In genomic region chr17:31878703-31879073, GRCh38 we compare ENCODE assay signal across 20 cellular contexts. TPM values are rescaled to one million over a fixed set of nuclear protein-coding genes. Genes with fewer than 3 reads are reported as not detected.
DNase-seq lines count a peak whose midpoint lies in the region; ATAC-seq and TF ChIP-seq lines count a peak whose summit lies in the region.
"Had no signal": no experiment of that assay in that cellular context is flagged by ENCODE, and none has a peak within 500 bp of the region (broad histone marks: within the 10 kb centered on the region; RNA-seq: fewer than 3 reads in every experiment).

No MANE protein-coding gene starts in this region.

- dilution Hi-C loops in mammary epithelial cell (cut with HindIII; ENCODE audit: low sequenced_read_pairs) = no loop called here

- no peak overlapping the region for H3K4me3 Mint-ChIP-seq in MCF 10A (ENCODE audit: unreplicated experiment)
- peak overlapping the region; percentile 67 for H3K4me3 Mint-ChIP-seq in activated naive CD8-positive, alpha-beta T cell treated with anti-CD3 and anti-CD28 coated beads, Interleukin-2, amount 10 ng/mL, durations not matched to agents 7 days and 5 days
- peak overlapping the region in 1 of 5 donors; percentile 14 for H3K4me3 Mint-ChIP-seq in immature natural killer cell
- H3K4me3 Mint-ChIP-seq: dendritic cell treated with granulocyte-macrophage colony-stimulating factor and Interleukin-4, amounts not matched to agents 40 ng/mL and 50 ng/mL, for 4 days had no signal

- H3K4me1 ChIP-seq in mammary epithelial cell (ENCODE audit: insufficient read depth, low read length) (no peaks in the 10 kb centered on the region), tibial artery (peaks cover 0 to 31% (median 15%) of the 10 kb centered on the region in 4 donors)
- H3K4me1 ChIP-seq: SJSA1 had no signal

- no peaks in the 10 kb centered on the region for H4K20me1 ChIP-seq in mammary epithelial cell (ENCODE audit: insufficient read depth, low read length)

- H3K9me3 ChIP-seq in mammary epithelial cell (replicated peaks; ENCODE audit: insufficient read depth, low read length) (no peaks in the 10 kb centered on the region), tibial artery (no peaks in the 10 kb centered on the region)
- H3K9me3 ChIP-seq: gastroesophageal sphincter, right lobe of liver, SJSA1 had no signal

- H3K27ac ChIP-seq in mammary epithelial cell (ENCODE audit: insufficient read depth, low read depth, low read length) (no peak overlapping the region), tibial artery (peak overlapping the region; percentile 67 to 78)
- H3K27ac ChIP-seq: PC-9, right lobe of liver, SJSA1 had no signal

- H3K4me3 ChIP-seq in mammary epithelial cell (replicated peaks in 1 of 3; ENCODE audit: insufficient read depth in 1 of 3, low read depth in 2 of 3, low read length in 3 of 3) (no peak overlapping the region), tibial artery (no peak overlapping the region)
- H3K4me3 ChIP-seq: gastroesophageal sphincter, PC-9, right lobe of liver, SJSA1 had no signal

- DNase-seq in mammary epithelial cell = no peak
- DNase-seq in MCF 10A (ENCODE audit: unreplicated experiment) = no peak
- DNase-seq in activated naive CD8-positive, alpha-beta T cell treated with anti-CD3 and anti-CD28 coated beads, Interleukin-2, amount 10 ng/mL, durations not matched to agents 7 days and 5 days = no peak
- DNase-seq in immature natural killer cell = no peak
- no peak for DNase-seq in tibial artery
- DNase-seq in medulla oblongata (ENCODE audit: extremely low spot score) = no peak
- DNase-seq: activated T-cell treated with anti-CD3 and anti-CD28 coated beads, Interleukin-2, amount 50 U/mL, for 4 hours; erythroblast; NCI-H1436; NCI-H82; occipital lobe; PC-9; right lobe of liver; T1000 had no signal

- H3K36me3 Mint-ChIP-seq in MCF 10A (ENCODE audit: insufficient read depth, unreplicated experiment) (peaks cover 97% of the 10 kb centered on the region), immature natural killer cell (peaks cover 20 to 55% (median 26%) of the 10 kb centered on the region in 3 donors)
- peaks cover 49% of the 10 kb centered on the region for H3K36me3 Mint-ChIP-seq in activated naive CD8-positive, alpha-beta T cell treated with anti-CD3 and anti-CD28 coated beads, Interleukin-2, amount 10 ng/mL, durations not matched to agents 7 days and 5 days

- POLR2A ChIA-PET in MCF 10A (lab: Yijun Ruan, JAX) = no interaction called here
- POLR2A ChIA-PET in activated naive CD8-positive, alpha-beta T cell treated with anti-CD3 and anti-CD28 coated beads, Interleukin-2, amount 10 ng/mL, durations not matched to agents 7 days and 5 days (lab: Charles Lee) = interaction anchor here (0.6 to 1.0 kb wide), 2 partner anchors 12 to 782 kb away, joined by 3 read pairs; no protein-coding TSS in a partner anchor

- H3K79me2 ChIP-seq in mammary epithelial cell (ENCODE audit: insufficient read depth, low read length) = no peaks in the 10 kb centered on the region

- H3K9ac ChIP-seq in mammary epithelial cell (ENCODE audit: insufficient read depth, low read length) = no peak overlapping the region

- H3K4me1 Mint-ChIP-seq in MCF 10A (ENCODE audit: insufficient read depth, unreplicated experiment) (no peaks in the 10 kb centered on the region), immature natural killer cell (peaks cover 8 to 16% of the 10 kb centered on the region in 2 donors)
- peaks cover 22% of the 10 kb centered on the region for H3K4me1 Mint-ChIP-seq in activated naive CD8-positive, alpha-beta T cell treated with anti-CD3 and anti-CD28 coated beads, Interleukin-2, amount 10 ng/mL, durations not matched to agents 7 days and 5 days

- H3K27me3 ChIP-seq in mammary epithelial cell (ENCODE audit: insufficient read depth, low read length) (no peaks in the 10 kb centered on the region), tibial artery (no peaks in the 10 kb centered on the region)
- H3K27me3 ChIP-seq: gastroesophageal sphincter, right lobe of liver, SJSA1 had no signal

- H3K27ac Mint-ChIP-seq in MCF 10A (ENCODE audit: low read depth, unreplicated experiment) (no peak overlapping the region), immature natural killer cell (peak overlapping the region in 4 of 6 donors; percentile 12 to 84 (median 82))
- H3K27ac Mint-ChIP-seq in activated naive CD8-positive, alpha-beta T cell treated with anti-CD3 and anti-CD28 coated beads, Interleukin-2, amount 10 ng/mL, durations not matched to agents 7 days and 5 days = peak overlapping the region; percentile 68
- H3K27ac Mint-ChIP-seq: dendritic cell treated with granulocyte-macrophage colony-stimulating factor and Interleukin-4, amounts not matched to agents 40 ng/mL and 50 ng/mL, for 4 days had no signal

- intact Hi-C loops in mammary epithelial cell (cut with micrococcal nuclease) = no loop called here
- intact Hi-C loops in MCF 10A (cut with micrococcal nuclease) = no loop called here
- intact Hi-C loops in tibial artery (cut with DNase I; ENCODE audit: low total_unique reads) = no loop called here

- in situ Hi-C loops in mammary epithelial cell (cut with MboI; ENCODE audit: low sequenced_read_pairs in 2 of 2) = no loop called here

- peak; percentile 25 for ATAC-seq in activated naive CD8-positive, alpha-beta T cell treated with anti-CD3 and anti-CD28 coated beads, Interleukin-2, amount 10 ng/mL, durations not matched to agents 7 days and 5 days (ENCODE audit: low read depth)
- ATAC-seq in GM18858 (IDR thresholded peaks at IDR 0.05; ENCODE audit: unreplicated experiment) = no peak
- no peak for ATAC-seq in HG02970 (IDR thresholded peaks at IDR 0.05; ENCODE audit: low FRiP score, unreplicated experiment)
- ATAC-seq: gastroesophageal sphincter, left lobe of liver, right lobe of liver had no signal

- no peak overlapping the region for H2AFZ ChIP-seq in mammary epithelial cell (ENCODE audit: low read depth, low read length)
- H2AFZ ChIP-seq: PC-9 had no signal

- no peak overlapping the region for H3K4me2 ChIP-seq in mammary epithelial cell (ENCODE audit: insufficient read depth, low read depth, low read length)
- H3K4me2 ChIP-seq: PC-9 had no signal

- H3K9me3 Mint-ChIP-seq in MCF 10A (ENCODE audit: unreplicated experiment) (no peaks in the 10 kb centered on the region), immature natural killer cell (no peaks in the 10 kb centered on the region)
- no peaks in the 10 kb centered on the region for H3K9me3 Mint-ChIP-seq in activated naive CD8-positive, alpha-beta T cell treated with anti-CD3 and anti-CD28 coated beads, Interleukin-2, amount 10 ng/mL, durations not matched to agents 7 days and 5 days
- H3K9me3 Mint-ChIP-seq: activated T-cell treated with anti-CD3 and anti-CD28 coated beads, Interleukin-2, amount 50 U/mL, for 4 hours; dendritic cell treated with granulocyte-macrophage colony-stimulating factor and Interleukin-4, amounts not matched to agents 40 ng/mL and 50 ng/mL, for 4 days had no signal

- TSS peak; percentile 12 for BruUV-seq in mammary epithelial cell (replicated peaks; lab: Mats Ljungman, UMichigan)
- BruUV-seq in MCF 10A (replicated peaks; lab: Mats Ljungman, UMichigan) = no TSS peak

- CTCF ChIA-PET in mammary epithelial cell (lab: Charles Lee; ENCODE audit: low non-redundant PET) = no interaction called here
- CTCF ChIA-PET in MCF 10A (lab: Yijun Ruan, JAX) = no interaction called here

- H3K27me3 Mint-ChIP-seq in MCF 10A (ENCODE audit: insufficient read depth, unreplicated experiment) (no peaks in the 10 kb centered on the region), immature natural killer cell (ENCODE audit: low read depth in 3 of 3) (no peaks in the 10 kb centered on the region)
- no peaks in the 10 kb centered on the region for H3K27me3 Mint-ChIP-seq in activated naive CD8-positive, alpha-beta T cell treated with anti-CD3 and anti-CD28 coated beads, Interleukin-2, amount 10 ng/mL, durations not matched to agents 7 days and 5 days
- H3K27me3 Mint-ChIP-seq: dendritic cell treated with granulocyte-macrophage colony-stimulating factor and Interleukin-4, amounts not matched to agents 40 ng/mL and 50 ng/mL, for 4 days had no signal

- H3K36me3 ChIP-seq in mammary epithelial cell (ENCODE audit: insufficient read depth, low read length) (peaks cover 38% of the 10 kb centered on the region), tibial artery (peaks cover 52 to 84% (median 75%) of the 10 kb centered on the region in 3 donors)

- TF ChIP-seq CTCF in mammary epithelial cell (conservative IDR thresholded peaks at IDR 0.05 in 1 of 2, IDR thresholded peaks at IDR 0.05 in 1 of 2; ENCODE audit: extremely low read depth in 1 of 2, insufficient read depth in 1 of 2, low read depth in 1 of 2, low read length in 2 of 2) (no peak), MCF 10A (IDR thresholded peaks at IDR 0.05; ENCODE audit: unreplicated experiment) (no peak), tibial artery (IDR thresholded peaks at IDR 0.05) (no peak)

RNA-seq across cellular contexts. Expression of gene COPRS, which starts 19.6 kb away (rescaled TPM):
- total RNA-seq in mammary epithelial cell (10 to 100 TPM; 39.8 to 41.9 TPM), MCF 10A (2022) (41.2 and 46.8 TPM in 2 replicates)
- polyA plus RNA-seq in mammary epithelial cell (58.2 TPM), immature natural killer cell (10 to 100 TPM; 10.4 to 23.8 (median 19.6) TPM)
- 40.6 TPM for polyA minus RNA-seq in mammary epithelial cell
- 10 to 100 TPM; 11.9 to 12.6 TPM for total RNA-seq in activated naive CD8-positive, alpha-beta T cell treated with anti-CD3 and anti-CD28 coated beads, Interleukin-2, amount 10 ng/mL, durations not matched to agents 7 days and 5 days

RNA-seq across cellular contexts. Expression of gene UTP6, which starts 22.8 kb away (rescaled TPM):
- total RNA-seq in mammary epithelial cell (10 to 100 TPM; 28.5 to 81.1 TPM), MCF 10A (2022) (81.8 and 97.5 TPM in 2 replicates)
- polyA plus RNA-seq in mammary epithelial cell (19.7 TPM), immature natural killer cell (10 to 100 TPM; 12.9 to 36.4 (median 31.7) TPM)
- 20.4 TPM for polyA minus RNA-seq in mammary epithelial cell
- 10 to 100 TPM; 63.7 to 73.8 TPM for total RNA-seq in activated naive CD8-positive, alpha-beta T cell treated with anti-CD3 and anti-CD28 coated beads, Interleukin-2, amount 10 ng/mL, durations not matched to agents 7 days and 5 days

RNA-seq across cellular contexts. Expression of gene SUZ12, which starts 58.1 kb away (rescaled TPM):
- 10 to 100 TPM; 14.5 to 28.1 TPM for total RNA-seq in mammary epithelial cell
- 13.1 TPM for polyA plus RNA-seq in mammary epithelial cell
- polyA minus RNA-seq in mammary epithelial cell = 5.1 TPM
- 29.1 and 30.4 TPM in 2 replicates for total RNA-seq in MCF 10A (2022)
- 10 to 100 TPM; 56.5 to 58.1 TPM for total RNA-seq in activated naive CD8-positive, alpha-beta T cell treated with anti-CD3 and anti-CD28 coated beads, Interleukin-2, amount 10 ng/mL, durations not matched to agents 7 days and 5 days
- 10 to 100 TPM; 15.3 to 22.9 (median 19.6) TPM for polyA plus RNA-seq in immature natural killer cell
